In the genomic region with DNA sequence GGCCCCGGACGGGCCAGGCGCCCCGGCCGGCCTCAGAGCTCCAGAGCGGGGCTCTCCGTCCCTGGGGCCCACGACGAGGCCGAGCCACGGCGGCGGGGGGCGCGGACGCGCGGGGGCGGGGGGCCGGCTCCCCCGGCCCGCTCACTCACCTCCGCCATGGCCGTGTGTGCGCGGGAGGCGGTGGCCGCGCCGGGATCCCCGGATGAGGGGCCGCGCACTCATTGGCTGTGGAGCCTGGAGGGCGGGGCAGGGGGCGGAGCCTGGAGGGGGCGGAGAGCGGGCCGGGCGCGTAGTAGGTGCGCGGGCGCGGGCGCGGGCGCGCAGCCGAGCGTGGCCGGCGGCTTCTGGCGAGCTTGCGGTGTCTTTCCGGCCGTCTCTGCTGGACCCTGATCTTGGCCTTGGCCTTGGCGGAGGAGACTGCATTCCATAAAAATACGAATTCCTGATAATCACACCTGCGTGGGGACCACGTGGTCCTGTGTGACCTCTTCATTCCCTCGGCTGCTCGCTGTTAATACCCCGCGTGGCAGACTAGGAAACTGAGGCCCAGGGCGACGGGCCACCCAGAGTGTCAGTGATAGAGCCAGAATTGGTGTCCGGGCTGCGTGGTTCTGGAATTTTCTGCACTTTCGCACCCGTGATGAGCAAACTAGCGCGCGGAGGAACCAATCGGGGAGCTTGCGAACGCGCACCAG, we compare ENCODE assay signal across 8 cellular contexts. TPM values are rescaled to one million over a fixed set of nuclear protein-coding genes. Genes with fewer than 3 reads are reported as not detected.
DNase-seq lines count a peak whose midpoint lies in the region; ATAC-seq and TF ChIP-seq lines count a peak whose summit lies in the region.

A gene with protein sequence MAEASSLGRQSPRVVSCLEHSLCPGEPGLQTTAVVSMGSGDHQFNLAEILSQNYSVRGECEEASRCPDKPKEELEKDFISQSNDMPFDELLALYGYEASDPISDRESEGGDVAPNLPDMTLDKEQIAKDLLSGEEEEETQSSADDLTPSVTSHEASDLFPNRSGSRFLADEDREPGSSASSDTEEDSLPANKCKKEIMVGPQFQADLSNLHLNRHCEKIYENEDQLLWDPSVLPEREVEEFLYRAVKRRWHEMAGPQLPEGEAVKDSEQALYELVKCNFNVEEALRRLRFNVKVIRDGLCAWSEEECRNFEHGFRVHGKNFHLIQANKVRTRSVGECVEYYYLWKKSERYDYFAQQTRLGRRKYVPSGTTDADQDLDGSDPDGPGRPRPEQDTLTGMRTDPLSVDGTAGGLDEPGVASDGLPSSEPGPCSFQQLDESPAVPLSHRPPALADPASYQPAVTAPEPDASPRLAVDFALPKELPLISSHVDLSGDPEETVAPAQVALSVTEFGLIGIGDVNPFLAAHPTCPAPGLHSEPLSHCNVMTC (minus strand): TSS at position 172 of the 695 bp plus-strand sequence. CDS start 14 bp downstream, at position 158.

- DNase-seq in AG04449 (ENCODE audit: low read depth, low spot score): no peak
- DNase-seq in NOMO-1 treated with DMSO at 0.1 percent for 48 hours (lab: John Stamatoyannopoulos, UW; ENCODE audit: unreplicated experiment): peak; percentile 22
- DNase-seq in activated CD8-positive, alpha-beta memory T cell treated with anti-CD3 and anti-CD28 coated beads, Interleukin-2, amount 50 U/mL, for 24 hours (ENCODE audit: extremely low read depth): peak; percentile 57
- peak; percentile 97 for DNase-seq in endothelial cell (ENCODE audit: low spot score)
- DNase-seq in stimulated activated CD8-positive, alpha-beta memory T cell treated with anti-CD3 and anti-CD28 coated beads, Interleukin-15, amount 100 ng/mL, for 1 hour (ENCODE audit: low read depth): peak; percentile 89

- TF ChIP-seq CTCF in AG04449 (IDR thresholded peaks at IDR 0.05; ENCODE audit: insufficient read depth, low read length, missing control alignments) (no peak), endothelial cell (IDR thresholded peaks at IDR 0.05; ENCODE audit: unreplicated experiment) (no peak)

- H3K9me3 ChIP-seq in mesodermal cell (ENCODE audit: control insufficient read depth, low read length): peaks cover 6% of the 10 kb centered on the region

- CTCF ChIA-PET in AG04449 (lab: Yijun Ruan, JAX): interaction anchor here (0.7 to 1.0 kb wide), 2 partner anchors 9 to 77 kb away, joined by 3 read pairs; no protein-coding TSS in a partner anchor

- H3K27me3 Mint-ChIP-seq in endothelial cell (ENCODE audit: unreplicated experiment): peaks cover 19% of the 10 kb centered on the region

- peak within 1 kb of the TSS; percentile 92 for H3K4me3 Mint-ChIP-seq in endothelial cell (ENCODE audit: unreplicated experiment)

- H3K36me3 ChIP-seq in mesodermal cell (ENCODE audit: control insufficient read depth, insufficient read depth, low read length): peaks cover 27% of the 10 kb centered on the region

- H3K36me3 Mint-ChIP-seq in endothelial cell (ENCODE audit: low read depth, unreplicated experiment): peaks cover 24% of the 10 kb centered on the region

- POLR2A ChIA-PET in AG04449 (lab: Yijun Ruan, JAX): interaction anchor here (0.6 kb wide), 1 partner anchor 57 kb away, joined by 3 read pairs; no protein-coding TSS in a partner anchor

- H3K27ac Mint-ChIP-seq in endothelial cell (ENCODE audit: unreplicated experiment): peak within 1 kb of the TSS; percentile 80

- ATAC-seq in GM18868 (IDR thresholded peaks at IDR 0.05; ENCODE audit: unreplicated experiment) (peak; percentile 81), HG03280 (IDR thresholded peaks at IDR 0.05; ENCODE audit: unreplicated experiment) (peak; percentile 91)

- WGBS in mesodermal cell (ENCODE audit: insufficient coverage in 2 of 2), 2 experiments: 20 to 35% methylated on average over 36 to 68 of the region's 77 CpGs

- H3K4me3 ChIP-seq in AG04449 (ENCODE audit: low read depth, low read length): peak within 1 kb of the TSS; percentile 57
- H3K4me3 ChIP-seq in mesodermal cell (ENCODE audit: extremely low read depth, insufficient read depth, low read length, poor library complexity, severe bottlenecking): peak within 1 kb of the TSS; percentile 66

- H3K27ac ChIP-seq in mesodermal cell (ENCODE audit: low read depth, low read length, severe bottlenecking): peak within 1 kb of the TSS; percentile 36

- peaks cover 16% of the 10 kb centered on the region for H3K4me1 ChIP-seq in mesodermal cell (ENCODE audit: control insufficient read depth, insufficient read depth, low read length, poor library complexity, severe bottlenecking)

- H3K4me1 Mint-ChIP-seq in endothelial cell (ENCODE audit: unreplicated experiment): peaks cover 37% of the 10 kb centered on the region

- no peaks in the 10 kb centered on the region for H3K9me3 Mint-ChIP-seq in endothelial cell (ENCODE audit: unreplicated experiment)

RNA-seq across cellular contexts. Expression of the gene that starts here (rescaled TPM):
- total RNA-seq in endothelial cell (ENCODE audit: unreplicated experiment): 44.1 TPM
- polyA plus RNA-seq in mesodermal cell (2013, experiment 1 of 2): 45.4 TPM
- 37.3 TPM for polyA plus RNA-seq in mesodermal cell (2013, experiment 2 of 2)
